8 cellular contexts compared by ENCODE assay signal in genomic region chr2:111898703-111899514, GRCh38. TPM values are rescaled to one million over a fixed set of nuclear protein-coding genes. Genes with fewer than 3 reads are reported as not detected.
DNase-seq lines count a peak whose midpoint lies in the region; ATAC-seq and TF ChIP-seq lines count a peak whose summit lies in the region.

No MANE protein-coding gene starts in this region.

- H3K36me3 Mint-ChIP-seq in endothelial cell (ENCODE audit: low read depth, unreplicated experiment): no peaks in the 10 kb centered on the region
- no peaks in the 10 kb centered on the region for H3K36me3 Mint-ChIP-seq in natural killer cell

- CTCF ChIA-PET in BJ (lab: Yijun Ruan, JAX): interaction anchor here (0.6 to 1.7 kb wide), 4 partner anchors 10 to 148 kb away, joined by 3 to 9 read pairs (median 4); partner anchors contain the start of gene ANAPC1

- H3K27me3 Mint-ChIP-seq in endothelial cell (ENCODE audit: unreplicated experiment) (peaks cover 2% of the 10 kb centered on the region), natural killer cell (ENCODE audit: low read depth in 2 of 2) (peaks cover 0 to 16% of the 10 kb centered on the region in 2 donors)

- H3K4me1 Mint-ChIP-seq in endothelial cell (ENCODE audit: unreplicated experiment) (peaks cover 23% of the 10 kb centered on the region), natural killer cell (peaks cover 11 to 23% of the 10 kb centered on the region in 2 donors)

- no peaks in the 10 kb centered on the region for H3K9me3 Mint-ChIP-seq in endothelial cell (ENCODE audit: unreplicated experiment)
- H3K9me3 Mint-ChIP-seq in natural killer cell: no peaks in the 10 kb centered on the region

- intact Hi-C loops in natural killer cell (cut with micrococcal nuclease): no loop called here

- no peaks in the 10 kb centered on the region for H3K36me3 ChIP-seq in BJ (ENCODE audit: control insufficient read depth, insufficient read depth, low read length)

- H3K27ac Mint-ChIP-seq in endothelial cell (ENCODE audit: unreplicated experiment) (no peak overlapping the region), natural killer cell (no peak overlapping the region)

- TF ChIP-seq CTCF in BJ (IDR thresholded peaks at IDR 0.05; ENCODE audit: insufficient read depth, low read depth, low read length) (no peak), endothelial cell (IDR thresholded peaks at IDR 0.05; ENCODE audit: unreplicated experiment) (no peak), natural killer cell (IDR thresholded peaks at IDR 0.05) (no peak)

- peaks cover 20% of the 10 kb centered on the region for H3K27me3 ChIP-seq in BJ (ENCODE audit: control insufficient read depth, insufficient read depth, low read length)

- DNase-seq in BJ (ENCODE audit: low read depth) (no peak), endothelial cell (ENCODE audit: low spot score) (peak; percentile 55), natural killer cell (peak; percentile 21), NCI-H1092 (lab: John Stamatoyannopoulos, UW) (no peak), DMS153 (lab: John Stamatoyannopoulos, UW) (no peak)
- peak; percentile 20 for DNase-seq in activated CD4-positive, alpha-beta T cell treated with anti-CD3 and anti-CD28 coated beads for 48 hours

- ATAC-seq in GM21825 (IDR thresholded peaks at IDR 0.05; ENCODE audit: unreplicated experiment) (peak; percentile 22), natural killer cell (peak; percentile 25 to 35 (median 32)), HG02610 (IDR thresholded peaks at IDR 0.05; ENCODE audit: unreplicated experiment) (no peak)

- peak overlapping the region; percentile 90 for H3K4me3 Mint-ChIP-seq in endothelial cell (ENCODE audit: unreplicated experiment)
- H3K4me3 Mint-ChIP-seq in natural killer cell: peak overlapping the region; percentile 81

- peak overlapping the region; percentile 52 for H3K4me3 ChIP-seq in BJ (ENCODE audit: low read depth, low read length)

- POLR2A ChIA-PET in BJ (lab: Charles Lee): no interaction called here

RNA-seq across cellular contexts. Expression of gene MERTK, which starts 0.5 kb away (rescaled TPM):
- polyA plus RNA-seq in BJ (2011; rRNA removed): 0.07 and 0.11 TPM in 2 replicates
- polyA minus RNA-seq in BJ (2011; rRNA and poly(A)+ RNA removed): 0.05 and 0.15 TPM in 2 replicates
- 12.3 TPM for total RNA-seq in endothelial cell (ENCODE audit: unreplicated experiment)
- total RNA-seq in natural killer cell: 1 to 10 TPM in 1 of 3 donors, under 1 TPM in 2; 0.38 to 1.2 (median 0.45) TPM

RNA-seq across cellular contexts. Expression of gene ANAPC1, which starts 14.9 kb away (rescaled TPM):
- polyA plus RNA-seq in BJ (2011; rRNA removed): 20.3 and 28.2 TPM in 2 replicates
- polyA minus RNA-seq in BJ (2011; rRNA and poly(A)+ RNA removed): 32.8 and 44.6 TPM in 2 replicates
- total RNA-seq in endothelial cell (ENCODE audit: unreplicated experiment) (44.3 TPM), natural killer cell (10 to 100 TPM; 38.7 to 50.8 (median 50.4) TPM)

Comparison
In these comparisons a context has a peak if more than half of its experiments do, and no peak if none do; other contexts are left out.
1. DNase-seq: peak in activated CD4-positive, alpha-beta T cell treated with anti-CD3 and anti-CD28 coated beads for 48 hours (single experiment), endothelial cell (single experiment) and natural killer cell (single experiment); none in BJ (single experiment), NCI-H1092 (single experiment) and DMS153 (single experiment).